Comparison of ENCODE assay signal across 1 cellular context in the genomic region with DNA sequence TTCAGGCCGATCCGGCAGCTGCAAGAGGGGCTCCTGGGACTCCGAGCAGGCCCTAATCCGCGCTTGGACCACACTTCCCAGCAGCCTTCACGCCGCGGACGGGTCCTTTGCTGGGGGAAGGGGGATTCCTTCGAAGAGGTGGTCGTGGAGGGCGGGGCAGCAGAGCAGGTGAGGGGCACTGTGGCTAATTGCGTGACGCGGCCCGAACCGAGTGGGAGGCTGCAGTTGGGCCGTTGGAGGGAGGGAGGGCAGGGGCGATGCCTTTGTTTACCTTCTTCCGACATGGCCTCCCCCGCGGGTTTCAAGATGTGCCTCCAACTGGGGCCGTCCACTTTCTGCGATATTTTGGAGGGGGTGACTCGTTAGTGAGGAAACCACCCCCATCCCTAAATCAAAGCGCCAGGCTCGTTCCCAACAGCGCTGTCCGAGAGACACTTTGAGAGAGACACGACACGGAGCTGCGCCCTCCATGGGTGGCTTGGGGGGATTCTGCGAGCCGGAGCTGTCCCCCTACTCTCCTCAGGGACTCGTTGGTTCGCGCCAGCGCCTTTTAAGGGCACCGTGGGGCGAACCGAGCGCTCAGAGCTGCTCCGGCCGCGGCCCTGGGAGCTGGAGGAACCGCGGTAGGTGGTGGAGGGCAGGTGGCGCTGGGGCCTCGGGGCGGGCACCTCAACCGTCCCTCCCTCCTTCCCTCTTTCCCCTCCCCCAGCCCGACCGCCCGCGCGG.
A peak's percentile ranks its signal among the peaks of the same experiment; 100 is the strongest.
TF ChIP-seq lines count a peak whose summit lies in the region.

A gene (plus strand): TSS at position 582 of the 726 bp plus-strand sequence. CDS start 3,070 bp downstream, outside the sequence.

TF ChIP-seq in HepG2, 621 proteins besides CTCF, POLR2A, EP300 and RAD21 (continued from another document and continues in another):
- TF ChIP-seq, protein P1, sequence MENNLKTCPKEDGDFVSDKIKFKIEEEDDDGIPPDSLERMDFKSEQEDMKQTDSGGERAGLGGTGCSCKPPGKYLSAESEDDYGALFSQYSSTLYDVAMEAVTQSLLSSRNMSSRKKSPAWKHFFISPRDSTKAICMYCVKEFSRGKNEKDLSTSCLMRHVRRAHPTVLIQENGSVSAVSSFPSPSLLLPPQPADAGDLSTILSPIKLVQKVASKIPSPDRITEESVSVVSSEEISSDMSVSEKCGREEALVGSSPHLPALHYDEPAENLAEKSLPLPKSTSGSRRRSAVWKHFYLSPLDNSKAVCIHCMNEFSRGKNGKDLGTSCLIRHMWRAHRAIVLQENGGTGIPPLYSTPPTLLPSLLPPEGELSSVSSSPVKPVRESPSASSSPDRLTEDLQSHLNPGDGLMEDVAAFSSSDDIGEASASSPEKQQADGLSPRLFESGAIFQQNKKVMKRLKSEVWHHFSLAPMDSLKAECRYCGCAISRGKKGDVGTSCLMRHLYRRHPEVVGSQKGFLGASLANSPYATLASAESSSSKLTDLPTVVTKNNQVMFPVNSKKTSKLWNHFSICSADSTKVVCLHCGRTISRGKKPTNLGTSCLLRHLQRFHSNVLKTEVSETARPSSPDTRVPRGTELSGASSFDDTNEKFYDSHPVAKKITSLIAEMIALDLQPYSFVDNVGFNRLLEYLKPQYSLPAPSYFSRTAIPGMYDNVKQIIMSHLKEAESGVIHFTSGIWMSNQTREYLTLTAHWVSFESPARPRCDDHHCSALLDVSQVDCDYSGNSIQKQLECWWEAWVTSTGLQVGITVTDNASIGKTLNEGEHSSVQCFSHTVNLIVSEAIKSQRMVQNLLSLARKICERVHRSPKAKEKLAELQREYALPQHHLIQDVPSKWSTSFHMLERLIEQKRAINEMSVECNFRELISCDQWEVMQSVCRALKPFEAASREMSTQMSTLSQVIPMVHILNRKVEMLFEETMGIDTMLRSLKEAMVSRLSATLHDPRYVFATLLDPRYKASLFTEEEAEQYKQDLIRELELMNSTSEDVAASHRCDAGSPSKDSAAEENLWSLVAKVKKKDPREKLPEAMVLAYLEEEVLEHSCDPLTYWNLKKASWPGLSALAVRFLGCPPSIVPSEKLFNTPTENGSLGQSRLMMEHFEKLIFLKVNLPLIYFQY (CRISPR knock-in tag; IDR thresholded peaks at IDR 0.05; ENCODE audit: borderline replicate concordance) = peak; percentile 57
- TF ChIP-seq ZNF788 (CRISPR knock-in tag; IDR thresholded peaks at IDR 0.05; ENCODE audit: borderline replicate concordance) = peak; percentile 47; the same call in 1 of the 2 replicates
- TF ChIP-seq, protein P2, sequence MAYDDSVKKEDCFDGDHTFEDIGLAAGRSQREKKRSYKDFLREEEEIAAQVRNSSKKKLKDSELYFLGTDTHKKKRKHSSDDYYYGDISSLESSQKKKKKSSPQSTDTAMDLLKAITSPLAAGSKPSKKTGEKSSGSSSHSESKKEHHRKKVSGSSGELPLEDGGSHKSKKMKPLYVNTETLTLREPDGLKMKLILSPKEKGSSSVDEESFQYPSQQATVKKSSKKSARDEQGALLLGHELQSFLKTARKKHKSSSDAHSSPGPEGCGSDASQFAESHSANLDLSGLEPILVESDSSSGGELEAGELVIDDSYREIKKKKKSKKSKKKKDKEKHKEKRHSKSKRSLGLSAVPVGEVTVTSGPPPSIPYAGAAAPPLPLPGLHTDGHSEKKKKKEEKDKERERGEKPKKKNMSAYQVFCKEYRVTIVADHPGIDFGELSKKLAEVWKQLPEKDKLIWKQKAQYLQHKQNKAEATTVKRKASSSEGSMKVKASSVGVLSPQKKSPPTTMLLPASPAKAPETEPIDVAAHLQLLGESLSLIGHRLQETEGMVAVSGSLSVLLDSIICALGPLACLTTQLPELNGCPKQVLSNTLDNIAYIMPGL (CRISPR knock-in tag; IDR thresholded peaks at IDR 0.05; ENCODE audit: borderline replicate concordance in 1 of 2, low read depth in 1 of 2) = peak; percentile 68 to 84
- peak; percentile 78; the same call in 1 of the 2 replicates for TF ChIP-seq TGIF2 (CRISPR knock-in tag; IDR thresholded peaks at IDR 0.05)
- TF ChIP-seq ZNF510 (CRISPR knock-in tag; IDR thresholded peaks at IDR 0.05; ENCODE audit: low read depth) = 0 out of 2 replicates have a peak, but pooled peaks have one; percentile 66
- TF ChIP-seq, protein P3, sequence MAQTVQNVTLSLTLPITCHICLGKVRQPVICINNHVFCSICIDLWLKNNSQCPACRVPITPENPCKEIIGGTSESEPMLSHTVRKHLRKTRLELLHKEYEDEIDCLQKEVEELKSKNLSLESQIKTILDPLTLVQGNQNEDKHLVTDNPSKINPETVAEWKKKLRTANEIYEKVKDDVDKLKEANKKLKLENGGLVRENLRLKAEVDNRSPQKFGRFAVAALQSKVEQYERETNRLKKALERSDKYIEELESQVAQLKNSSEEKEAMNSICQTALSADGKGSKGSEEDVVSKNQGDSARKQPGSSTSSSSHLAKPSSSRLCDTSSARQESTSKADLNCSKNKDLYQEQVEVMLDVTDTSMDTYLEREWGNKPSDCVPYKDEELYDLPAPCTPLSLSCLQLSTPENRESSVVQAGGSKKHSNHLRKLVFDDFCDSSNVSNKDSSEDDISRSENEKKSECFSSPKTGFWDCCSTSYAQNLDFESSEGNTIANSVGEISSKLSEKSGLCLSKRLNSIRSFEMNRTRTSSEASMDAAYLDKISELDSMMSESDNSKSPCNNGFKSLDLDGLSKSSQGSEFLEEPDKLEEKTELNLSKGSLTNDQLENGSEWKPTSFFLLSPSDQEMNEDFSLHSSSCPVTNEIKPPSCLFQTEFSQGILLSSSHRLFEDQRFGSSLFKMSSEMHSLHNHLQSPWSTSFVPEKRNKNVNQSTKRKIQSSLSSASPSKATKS (CRISPR knock-in tag; IDR thresholded peaks at IDR 0.05) = no peak
- peak; percentile 70; the same call in 1 of the 2 replicates for TF ChIP-seq ZBTB7A (CRISPR knock-in tag; IDR thresholded peaks at IDR 0.05)
- peak; percentile 79 for TF ChIP-seq MED8 (CRISPR knock-in tag; IDR thresholded peaks at IDR 0.05; ENCODE audit: insufficient replicate concordance)
- no peak for TF ChIP-seq ZNF709 (CRISPR knock-in tag; IDR thresholded peaks at IDR 0.05)
- TF ChIP-seq, protein P4, sequence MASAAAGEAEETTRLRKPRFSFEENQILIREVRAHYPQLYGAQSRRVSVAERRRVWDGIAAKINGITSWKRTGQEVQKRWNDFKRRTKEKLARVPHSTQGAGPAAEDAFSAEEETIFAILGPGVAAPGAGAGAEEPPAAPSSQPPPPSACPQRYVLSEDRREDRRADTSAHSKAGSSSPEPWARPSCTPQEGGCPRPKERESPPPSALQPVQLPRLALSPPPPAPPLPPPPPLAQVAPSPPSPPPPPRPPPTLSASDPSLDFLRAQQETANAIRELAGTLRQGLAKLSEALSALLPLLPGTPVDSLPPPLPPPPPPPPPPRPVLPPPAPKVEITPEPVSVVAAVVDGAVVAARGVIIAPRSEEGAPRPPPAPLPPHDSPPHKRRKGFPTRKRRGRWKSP (CRISPR knock-in tag; IDR thresholded peaks at IDR 0.05) = 0 out of 2 replicates have a peak, but pooled peaks have one; percentile 77
- TF ChIP-seq, protein P5, sequence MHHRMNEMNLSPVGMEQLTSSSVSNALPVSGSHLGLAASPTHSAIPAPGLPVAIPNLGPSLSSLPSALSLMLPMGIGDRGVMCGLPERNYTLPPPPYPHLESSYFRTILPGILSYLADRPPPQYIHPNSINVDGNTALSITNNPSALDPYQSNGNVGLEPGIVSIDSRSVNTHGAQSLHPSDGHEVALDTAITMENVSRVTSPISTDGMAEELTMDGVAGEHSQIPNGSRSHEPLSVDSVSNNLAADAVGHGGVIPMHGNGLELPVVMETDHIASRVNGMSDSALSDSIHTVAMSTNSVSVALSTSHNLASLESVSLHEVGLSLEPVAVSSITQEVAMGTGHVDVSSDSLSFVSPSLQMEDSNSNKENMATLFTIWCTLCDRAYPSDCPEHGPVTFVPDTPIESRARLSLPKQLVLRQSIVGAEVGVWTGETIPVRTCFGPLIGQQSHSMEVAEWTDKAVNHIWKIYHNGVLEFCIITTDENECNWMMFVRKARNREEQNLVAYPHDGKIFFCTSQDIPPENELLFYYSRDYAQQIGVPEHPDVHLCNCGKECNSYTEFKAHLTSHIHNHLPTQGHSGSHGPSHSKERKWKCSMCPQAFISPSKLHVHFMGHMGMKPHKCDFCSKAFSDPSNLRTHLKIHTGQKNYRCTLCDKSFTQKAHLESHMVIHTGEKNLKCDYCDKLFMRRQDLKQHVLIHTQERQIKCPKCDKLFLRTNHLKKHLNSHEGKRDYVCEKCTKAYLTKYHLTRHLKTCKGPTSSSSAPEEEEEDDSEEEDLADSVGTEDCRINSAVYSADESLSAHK (CRISPR knock-in tag; IDR thresholded peaks at IDR 0.05; ENCODE audit: borderline replicate concordance) = no peak
- TF ChIP-seq ZNF354B (CRISPR knock-in tag; IDR thresholded peaks at IDR 0.05) = peak; percentile 90; the same call in 1 of the 2 replicates
- TF ChIP-seq, protein P6, sequence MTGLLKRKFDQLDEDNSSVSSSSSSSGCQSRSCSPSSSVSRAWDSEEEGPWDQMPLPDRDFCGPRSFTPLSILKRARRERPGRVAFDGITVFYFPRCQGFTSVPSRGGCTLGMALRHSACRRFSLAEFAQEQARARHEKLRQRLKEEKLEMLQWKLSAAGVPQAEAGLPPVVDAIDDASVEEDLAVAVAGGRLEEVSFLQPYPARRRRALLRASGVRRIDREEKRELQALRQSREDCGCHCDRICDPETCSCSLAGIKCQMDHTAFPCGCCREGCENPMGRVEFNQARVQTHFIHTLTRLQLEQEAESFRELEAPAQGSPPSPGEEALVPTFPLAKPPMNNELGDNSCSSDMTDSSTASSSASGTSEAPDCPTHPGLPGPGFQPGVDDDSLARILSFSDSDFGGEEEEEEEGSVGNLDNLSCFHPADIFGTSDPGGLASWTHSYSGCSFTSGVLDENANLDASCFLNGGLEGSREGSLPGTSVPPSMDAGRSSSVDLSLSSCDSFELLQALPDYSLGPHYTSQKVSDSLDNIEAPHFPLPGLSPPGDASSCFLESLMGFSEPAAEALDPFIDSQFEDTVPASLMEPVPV (CRISPR knock-in tag; IDR thresholded peaks at IDR 0.05) = peak; percentile 92
- peak; percentile 17; the same call in 1 of the 2 replicates for TF ChIP-seq ZFP36L1 (CRISPR knock-in tag; IDR thresholded peaks at IDR 0.05)
- TF ChIP-seq SP1 (IDR thresholded peaks at IDR 0.05) = no peak
- peak; percentile 68 for TF ChIP-seq SP1 (CRISPR knock-in tag; IDR thresholded peaks at IDR 0.05)
- TF ChIP-seq, protein P7, sequence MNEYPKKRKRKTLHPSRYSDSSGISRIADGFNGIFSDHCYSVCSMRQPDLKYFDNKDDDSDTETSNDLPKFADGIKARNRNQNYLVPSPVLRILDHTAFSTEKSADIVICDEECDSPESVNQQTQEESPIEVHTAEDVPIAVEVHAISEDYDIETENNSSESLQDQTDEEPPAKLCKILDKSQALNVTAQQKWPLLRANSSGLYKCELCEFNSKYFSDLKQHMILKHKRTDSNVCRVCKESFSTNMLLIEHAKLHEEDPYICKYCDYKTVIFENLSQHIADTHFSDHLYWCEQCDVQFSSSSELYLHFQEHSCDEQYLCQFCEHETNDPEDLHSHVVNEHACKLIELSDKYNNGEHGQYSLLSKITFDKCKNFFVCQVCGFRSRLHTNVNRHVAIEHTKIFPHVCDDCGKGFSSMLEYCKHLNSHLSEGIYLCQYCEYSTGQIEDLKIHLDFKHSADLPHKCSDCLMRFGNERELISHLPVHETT (CRISPR knock-in tag; conservative IDR thresholded peaks at IDR 0.05) = no peak; the same call in 1 of the 2 replicates
- TF ChIP-seq ZNF121 (CRISPR knock-in tag; IDR thresholded peaks at IDR 0.05) = no peak
- peak; percentile 43; the same call in 1 of the 2 replicates for TF ChIP-seq KMT2A (CRISPR knock-in tag; IDR thresholded peaks at IDR 0.05)
- TF ChIP-seq, protein P8, sequence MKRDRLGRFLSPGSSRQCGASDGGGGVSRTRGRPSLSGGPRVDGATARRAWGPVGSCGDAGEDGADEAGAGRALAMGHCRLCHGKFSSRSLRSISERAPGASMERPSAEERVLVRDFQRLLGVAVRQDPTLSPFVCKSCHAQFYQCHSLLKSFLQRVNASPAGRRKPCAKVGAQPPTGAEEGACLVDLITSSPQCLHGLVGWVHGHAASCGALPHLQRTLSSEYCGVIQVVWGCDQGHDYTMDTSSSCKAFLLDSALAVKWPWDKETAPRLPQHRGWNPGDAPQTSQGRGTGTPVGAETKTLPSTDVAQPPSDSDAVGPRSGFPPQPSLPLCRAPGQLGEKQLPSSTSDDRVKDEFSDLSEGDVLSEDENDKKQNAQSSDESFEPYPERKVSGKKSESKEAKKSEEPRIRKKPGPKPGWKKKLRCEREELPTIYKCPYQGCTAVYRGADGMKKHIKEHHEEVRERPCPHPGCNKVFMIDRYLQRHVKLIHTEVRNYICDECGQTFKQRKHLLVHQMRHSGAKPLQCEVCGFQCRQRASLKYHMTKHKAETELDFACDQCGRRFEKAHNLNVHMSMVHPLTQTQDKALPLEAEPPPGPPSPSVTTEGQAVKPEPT (CRISPR knock-in tag; IDR thresholded peaks at IDR 0.05; ENCODE audit: low read depth) = peak; percentile 58; the same call in 1 of the 2 replicates
- TF ChIP-seq, protein P9, sequence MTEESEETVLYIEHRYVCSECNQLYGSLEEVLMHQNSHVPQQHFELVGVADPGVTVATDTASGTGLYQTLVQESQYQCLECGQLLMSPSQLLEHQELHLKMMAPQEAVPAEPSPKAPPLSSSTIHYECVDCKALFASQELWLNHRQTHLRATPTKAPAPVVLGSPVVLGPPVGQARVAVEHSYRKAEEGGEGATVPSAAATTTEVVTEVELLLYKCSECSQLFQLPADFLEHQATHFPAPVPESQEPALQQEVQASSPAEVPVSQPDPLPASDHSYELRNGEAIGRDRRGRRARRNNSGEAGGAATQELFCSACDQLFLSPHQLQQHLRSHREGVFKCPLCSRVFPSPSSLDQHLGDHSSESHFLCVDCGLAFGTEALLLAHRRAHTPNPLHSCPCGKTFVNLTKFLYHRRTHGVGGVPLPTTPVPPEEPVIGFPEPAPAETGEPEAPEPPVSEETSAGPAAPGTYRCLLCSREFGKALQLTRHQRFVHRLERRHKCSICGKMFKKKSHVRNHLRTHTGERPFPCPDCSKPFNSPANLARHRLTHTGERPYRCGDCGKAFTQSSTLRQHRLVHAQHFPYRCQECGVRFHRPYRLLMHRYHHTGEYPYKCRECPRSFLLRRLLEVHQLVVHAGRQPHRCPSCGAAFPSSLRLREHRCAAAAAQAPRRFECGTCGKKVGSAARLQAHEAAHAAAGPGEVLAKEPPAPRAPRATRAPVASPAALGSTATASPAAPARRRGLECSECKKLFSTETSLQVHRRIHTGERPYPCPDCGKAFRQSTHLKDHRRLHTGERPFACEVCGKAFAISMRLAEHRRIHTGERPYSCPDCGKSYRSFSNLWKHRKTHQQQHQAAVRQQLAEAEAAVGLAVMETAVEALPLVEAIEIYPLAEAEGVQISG (CRISPR knock-in tag; IDR thresholded peaks at IDR 0.05) = peak; percentile 82
- no peak for TF ChIP-seq PRMT3 (CRISPR knock-in tag; IDR thresholded peaks at IDR 0.05; ENCODE audit: borderline replicate concordance, low read depth)
- TF ChIP-seq KAT7 (CRISPR knock-in tag; IDR thresholded peaks at IDR 0.05; ENCODE audit: borderline replicate concordance) = no peak; the same call in 1 of the 2 replicates
- TF ChIP-seq ELF4 (CRISPR knock-in tag; IDR thresholded peaks at IDR 0.05; ENCODE audit: borderline replicate concordance) = no peak
- peak; percentile 51 for TF ChIP-seq ZSCAN21 (CRISPR knock-in tag; IDR thresholded peaks at IDR 0.05; ENCODE audit: borderline replicate concordance)
- no peak for TF ChIP-seq ZNF496 (CRISPR knock-in tag; IDR thresholded peaks at IDR 0.05; ENCODE audit: insufficient replicate concordance)
- no peak; the same call in none of the 2 replicates for TF ChIP-seq NFYC (CRISPR knock-in tag; IDR thresholded peaks at IDR 0.05)
- TF ChIP-seq PAWR (CRISPR knock-in tag; IDR thresholded peaks at IDR 0.05; ENCODE audit: borderline replicate concordance) = no peak
- TF ChIP-seq ZNF205 (CRISPR knock-in tag; IDR thresholded peaks at IDR 0.05) = peak; percentile 99
- TF ChIP-seq SAFB2 (CRISPR knock-in tag; IDR thresholded peaks at IDR 0.05; ENCODE audit: borderline replicate concordance, low read depth) = peak; percentile 5; the same call in 1 of the 2 replicates
- TF ChIP-seq AGO1 (IDR thresholded peaks at IDR 0.05; ENCODE audit: low read depth, low read length, poor library complexity, severe bottlenecking) = peak; percentile 50
- no peak; the same call in 1 of the 2 replicates for TF ChIP-seq MEIS1 (CRISPR knock-in tag; IDR thresholded peaks at IDR 0.05; ENCODE audit: borderline replicate concordance)
- peak; percentile 18; the same call in 1 of the 2 replicates for TF ChIP-seq RFX3 (CRISPR knock-in tag; IDR thresholded peaks at IDR 0.05)
